In genomic region chr19:36136975-36137686, GRCh38 we compare ENCODE assay signal across 8 cellular contexts. TPM values are rescaled to one million over a fixed set of nuclear protein-coding genes. Genes with fewer than 3 reads are reported as not detected.
A peak's percentile ranks its signal among the peaks of the same experiment; 100 is the strongest.
DNase-seq lines count a peak whose midpoint lies in the region; ATAC-seq and TF ChIP-seq lines count a peak whose summit lies in the region.

No MANE protein-coding gene starts in this region.

- H3K27ac Mint-ChIP-seq in CD4-positive, CD25-positive, alpha-beta regulatory T cell, result peak overlapping the region in 2 of 3 donors; percentile 8 to 70
- no peak overlapping the region for H3K27ac Mint-ChIP-seq in activated naive CD4-positive, alpha-beta T cell treated with anti-CD3 and anti-CD28 coated beads for 36 hours
- no peak overlapping the region for H3K27ac Mint-ChIP-seq in activated T-cell treated with anti-CD3 and anti-CD28 coated beads, Interleukin-2, amount 50 U/mL, for 24 hours

- ATAC-seq in CD4-positive, CD25-positive, alpha-beta regulatory T cell (ENCODE audit: low read depth in 2 of 2), result no peak
- ATAC-seq in left lung (peak; percentile 59), aorta (ENCODE audit: low FRiP score) (peak; percentile 47)

- 0 out of 2 replicates have a peak, but pooled peaks cover 3% of the 10 kb centered on the region for H4K20me1 ChIP-seq in Karpas-422 (ENCODE audit: insufficient read depth, low read depth, low read length)

- WGBS in aorta, 2 donors, result 41 to 43% methylated on average over 12 of the region's 12 CpGs

- no peak overlapping the region for H2AFZ ChIP-seq in Karpas-422 (ENCODE audit: low read length)

- peaks cover 14% of the 10 kb centered on the region for H3K79me2 ChIP-seq in Karpas-422 (ENCODE audit: low read length)

- H3K36me3 ChIP-seq in CD4-positive, CD25-positive, alpha-beta regulatory T cell (ENCODE audit: control insufficient read depth, insufficient read depth, low read length), result no peaks in the 10 kb centered on the region
- H3K36me3 ChIP-seq in Karpas-422 (ENCODE audit: insufficient read depth, low read length) (no peaks in the 10 kb centered on the region), left lung (peaks cover 0 to 6% of the 10 kb centered on the region in 2 donors), aorta (ENCODE audit: control insufficient read depth in 1 of 2, insufficient read depth in 2 of 2, low read length in 1 of 2) (no peaks in the 10 kb centered on the region)

- peaks cover 6% of the 10 kb centered on the region for H3K36me3 Mint-ChIP-seq in CD4-positive, CD25-positive, alpha-beta regulatory T cell
- H3K36me3 Mint-ChIP-seq in activated naive CD4-positive, alpha-beta T cell treated with anti-CD3 and anti-CD28 coated beads for 36 hours (ENCODE audit: low read depth), result peaks cover 9% of the 10 kb centered on the region
- H3K36me3 Mint-ChIP-seq in activated T-cell treated with anti-CD3 and anti-CD28 coated beads, Interleukin-2, amount 50 U/mL, for 24 hours (ENCODE audit: low read depth), result peaks cover 21% of the 10 kb centered on the region

- H3K4me3 ChIP-seq in CD4-positive, CD25-positive, alpha-beta regulatory T cell (ENCODE audit: low read depth, low read length), result no peak overlapping the region
- H3K4me3 ChIP-seq in Karpas-422 (ENCODE audit: low read length) (no peak overlapping the region), left lung (no peak overlapping the region), aorta (ENCODE audit: low read length in 2 of 2) (no peak overlapping the region)

- H3K27me3 ChIP-seq in CD4-positive, CD25-positive, alpha-beta regulatory T cell (ENCODE audit: control insufficient read depth, insufficient read depth, low read length), result no peaks in the 10 kb centered on the region
- H3K27me3 ChIP-seq in Karpas-422 (ENCODE audit: low read length) (no peaks in the 10 kb centered on the region), left lung (no peaks in the 10 kb centered on the region), aorta (ENCODE audit: control insufficient read depth in 1 of 2, insufficient read depth in 2 of 2, low read length in 1 of 2) (no peaks in the 10 kb centered on the region)

- H3K9me3 ChIP-seq in CD4-positive, CD25-positive, alpha-beta regulatory T cell (ENCODE audit: control insufficient read depth in 2 of 2, low read length in 2 of 2), result no peaks in the 10 kb centered on the region
- H3K9me3 ChIP-seq in Karpas-422 (ENCODE audit: low read length) (no peaks in the 10 kb centered on the region), left lung (no peaks in the 10 kb centered on the region), aorta (ENCODE audit: control insufficient read depth, low read length) (no peaks in the 10 kb centered on the region)

- H3K9me3 Mint-ChIP-seq in CD4-positive, CD25-positive, alpha-beta regulatory T cell, result peaks cover 0 to 4% (median 0%) of the 10 kb centered on the region in 7 donors
- H3K9me3 Mint-ChIP-seq in activated naive CD4-positive, alpha-beta T cell treated with anti-CD3 and anti-CD28 coated beads for 36 hours, result no peaks in the 10 kb centered on the region
- no peaks in the 10 kb centered on the region for H3K9me3 Mint-ChIP-seq in activated T-cell treated with anti-CD3 and anti-CD28 coated beads, Interleukin-2, amount 50 U/mL, for 24 hours

- H3K27ac ChIP-seq in CD4-positive, CD25-positive, alpha-beta regulatory T cell (ENCODE audit: insufficient read depth, low read length, poor library complexity, severe bottlenecking), result no peak overlapping the region
- H3K27ac ChIP-seq in Karpas-422 (ENCODE audit: low read length) (no peak overlapping the region), left lung (peak overlapping the region; percentile 28 to 74), aorta (ENCODE audit: low read depth in 1 of 2, low read length in 2 of 2) (peak overlapping the region in 1 of 2 donors; percentile 95)

- TF ChIP-seq CTCF in left lung (IDR thresholded peaks at IDR 0.05), result no peak

- peak in 1 of 3 donors; percentile 5 for DNase-seq in CD4-positive, CD25-positive, alpha-beta regulatory T cell
- DNase-seq in Karpas-422 (peak; percentile 37), amniotic epithelial cell (ENCODE audit: low read depth) (peak; percentile 61), left lung (peak; percentile 82 to 83), aorta (peak; percentile 81 to 83), amniotic stem cell (lab: John Stamatoyannopoulos, UW) (no peak)
- DNase-seq in activated naive CD4-positive, alpha-beta T cell treated with anti-CD3 and anti-CD28 coated beads for 36 hours, result no peak
- no peak for DNase-seq in activated T-cell treated with anti-CD3 and anti-CD28 coated beads, Interleukin-2, amount 50 U/mL, for 24 hours

- H3K27me3 Mint-ChIP-seq in CD4-positive, CD25-positive, alpha-beta regulatory T cell, result no peaks in the 10 kb centered on the region
- no peaks in the 10 kb centered on the region for H3K27me3 Mint-ChIP-seq in activated naive CD4-positive, alpha-beta T cell treated with anti-CD3 and anti-CD28 coated beads for 36 hours (ENCODE audit: low read depth)
- no peaks in the 10 kb centered on the region for H3K27me3 Mint-ChIP-seq in activated T-cell treated with anti-CD3 and anti-CD28 coated beads, Interleukin-2, amount 50 U/mL, for 24 hours

- no peak overlapping the region for H3K4me2 ChIP-seq in Karpas-422 (ENCODE audit: low read depth, low read length, poor library complexity, severe bottlenecking)

- H3K4me1 Mint-ChIP-seq in CD4-positive, CD25-positive, alpha-beta regulatory T cell, result peaks cover 8 to 24% (median 18%) of the 10 kb centered on the region in 4 donors
- H3K4me1 Mint-ChIP-seq in activated naive CD4-positive, alpha-beta T cell treated with anti-CD3 and anti-CD28 coated beads for 36 hours (ENCODE audit: low read depth), result peaks cover 29% of the 10 kb centered on the region
- H3K4me1 Mint-ChIP-seq in activated T-cell treated with anti-CD3 and anti-CD28 coated beads, Interleukin-2, amount 50 U/mL, for 24 hours (ENCODE audit: low read depth), result peaks cover 30% of the 10 kb centered on the region

- CTCF ChIA-PET in activated naive CD4-positive, alpha-beta T cell treated with anti-CD3 and anti-CD28 coated beads for 36 hours (lab: Charles Lee), result interaction anchor here (2.7 kb wide), 1 partner anchor 10 kb away, joined by 13 read pairs; no protein-coding TSS in a partner anchor

- H3K4me1 ChIP-seq in CD4-positive, CD25-positive, alpha-beta regulatory T cell (ENCODE audit: control insufficient read depth, insufficient read depth, low read length, poor library complexity, severe bottlenecking), result peaks cover 22% of the 10 kb centered on the region
- H3K4me1 ChIP-seq in Karpas-422 (ENCODE audit: low read length) (peaks cover 14% of the 10 kb centered on the region), left lung (peaks cover 5 to 48% of the 10 kb centered on the region in 2 donors), aorta (ENCODE audit: control insufficient read depth in 1 of 2, insufficient read depth in 2 of 2, low read length in 2 of 2) (no peaks in the 10 kb centered on the region)

- intact Hi-C loops in left lung (cut with DNase I) (no loop called here), aorta (cut with DNase I) (no loop called here)
- intact Hi-C loops in activated naive CD4-positive, alpha-beta T cell treated with anti-CD3 and anti-CD28 coated beads for 36 hours (cut with micrococcal nuclease), result no loop called here

- H3K4me3 Mint-ChIP-seq in CD4-positive, CD25-positive, alpha-beta regulatory T cell, result peak overlapping the region in 3 of 4 donors; percentile 33 to 82 (median 70)
- H3K4me3 Mint-ChIP-seq in activated naive CD4-positive, alpha-beta T cell treated with anti-CD3 and anti-CD28 coated beads for 36 hours, result no peak overlapping the region
- no peak overlapping the region for H3K4me3 Mint-ChIP-seq in activated T-cell treated with anti-CD3 and anti-CD28 coated beads, Interleukin-2, amount 50 U/mL, for 24 hours

- no peaks in the 10 kb centered on the region for H3K9me2 ChIP-seq in Karpas-422 (replicated peaks; ENCODE audit: insufficient read depth, low read length)

- no peak overlapping the region for H3K9ac ChIP-seq in Karpas-422 (ENCODE audit: low read length)

RNA-seq across cellular contexts. Expression of gene CAPNS1, which starts 2.7 kb away (rescaled TPM):
- 262 TPM for total RNA-seq in CD4-positive, CD25-positive, alpha-beta regulatory T cell
- polyA plus RNA-seq in CD4-positive, CD25-positive, alpha-beta regulatory T cell, result 100 to 1,000 TPM; 105 to 185 (median 140) TPM
- total RNA-seq in Karpas-422 (2014; rRNA removed; shearing (Covaris generic); ENCODE audit: low replicate concordance), result 121 and 180 TPM in 2 replicates
- total RNA-seq in left lung, result 100 to 1,000 TPM; 688 to 720 TPM
- 100 to 1,000 TPM; 521 to 538 TPM for total RNA-seq in aorta
- polyA plus RNA-seq in aorta, result 100 to 1,000 TPM; 488 to 543 TPM
- 100 to 1,000 TPM; 301 to 307 TPM for total RNA-seq in activated naive CD4-positive, alpha-beta T cell treated with anti-CD3 and anti-CD28 coated beads for 36 hours

RNA-seq across cellular contexts. Expression of gene COX7A1, which starts 15.1 kb away (rescaled TPM):
- not detected for total RNA-seq in CD4-positive, CD25-positive, alpha-beta regulatory T cell
- not detected for polyA plus RNA-seq in CD4-positive, CD25-positive, alpha-beta regulatory T cell
- not detected in 2 replicates for total RNA-seq in Karpas-422 (2014; rRNA removed; shearing (Covaris generic); ENCODE audit: low replicate concordance)
- total RNA-seq in left lung (10 to 100 TPM; 47.1 to 64.9 TPM), aorta (100 to 1,000 TPM; 127 to 172 TPM)
- 100 to 1,000 TPM; 191 to 244 TPM for polyA plus RNA-seq in aorta
- total RNA-seq in activated naive CD4-positive, alpha-beta T cell treated with anti-CD3 and anti-CD28 coated beads for 36 hours, result not detected

RNA-seq across cellular contexts. Expression of gene TBCB, which starts 21.9 kb away (rescaled TPM):
- total RNA-seq in CD4-positive, CD25-positive, alpha-beta regulatory T cell, result 129 TPM
- polyA plus RNA-seq in CD4-positive, CD25-positive, alpha-beta regulatory T cell, result 100 to 1,000 TPM; 235 to 346 (median 289) TPM
- total RNA-seq in Karpas-422 (2014; rRNA removed; shearing (Covaris generic); ENCODE audit: low replicate concordance), result 200 and 242 TPM in 2 replicates
- 100 to 1,000 TPM; 116 to 130 TPM for total RNA-seq in left lung
- total RNA-seq in aorta, result 100 to 1,000 TPM; 121 to 123 TPM
- 100 to 1,000 TPM; 131 to 220 TPM for polyA plus RNA-seq in aorta
- 100 to 1,000 TPM; 104 to 105 TPM for total RNA-seq in activated naive CD4-positive, alpha-beta T cell treated with anti-CD3 and anti-CD28 coated beads for 36 hours

RNA-seq across cellular contexts. Expression of gene POLR2I, which starts 22.5 kb away (rescaled TPM):
- total RNA-seq in CD4-positive, CD25-positive, alpha-beta regulatory T cell, result 29.4 TPM
- polyA plus RNA-seq in CD4-positive, CD25-positive, alpha-beta regulatory T cell, result 100 to 1,000 TPM; 128 to 185 (median 160) TPM
- total RNA-seq in Karpas-422 (2014; rRNA removed; shearing (Covaris generic); ENCODE audit: low replicate concordance), result 175 and 322 TPM in 2 replicates
- 10 to 100 TPM; 43.7 to 51.7 TPM for total RNA-seq in left lung
- total RNA-seq in aorta, result 10 to 100 TPM; 33.7 to 48.1 TPM
- 10 to 100 TPM; 56.7 to 96.0 TPM for polyA plus RNA-seq in aorta
- total RNA-seq in activated naive CD4-positive, alpha-beta T cell treated with anti-CD3 and anti-CD28 coated beads for 36 hours, result 10 to 100 TPM; 86.8 to 87.4 TPM

RNA-seq across cellular contexts. Expression of gene OVOL3, which starts 26.2 kb away (rescaled TPM):
- total RNA-seq in CD4-positive, CD25-positive, alpha-beta regulatory T cell, result not detected
- polyA plus RNA-seq in CD4-positive, CD25-positive, alpha-beta regulatory T cell, result not detected
- total RNA-seq in Karpas-422 (2014; rRNA removed; shearing (Covaris generic); ENCODE audit: low replicate concordance), result 1.6 and 3.1 TPM in 2 replicates
- total RNA-seq in left lung (not detected), aorta (not detected)
- polyA plus RNA-seq in aorta, result not detected
- not detected for total RNA-seq in activated naive CD4-positive, alpha-beta T cell treated with anti-CD3 and anti-CD28 coated beads for 36 hours

Comparison
In these comparisons a context has a peak if more than half of its experiments do, and no peak if none do; other contexts are left out.
1. ATAC-seq: peak in left lung (single experiment) and aorta (single experiment); none in CD4-positive, CD25-positive, alpha-beta regulatory T cell (0 of 2).
2. DNase-seq: peak in Karpas-422 (single experiment), amniotic epithelial cell (single experiment), left lung (2 of 2) and aorta (2 of 2); none in activated naive CD4-positive, alpha-beta T cell treated with anti-CD3 and anti-CD28 coated beads for 36 hours (single experiment), activated T-cell treated with anti-CD3 and anti-CD28 coated beads, Interleukin-2, amount 50 U/mL, for 24 hours (single experiment) and amniotic stem cell (single experiment).
3. H3K27ac ChIP-seq: peak in left lung (2 of 2); none in CD4-positive, CD25-positive, alpha-beta regulatory T cell (single experiment) and Karpas-422 (single experiment).
4. H3K27ac Mint-ChIP-seq: peak in CD4-positive, CD25-positive, alpha-beta regulatory T cell (2 of 3); none in activated naive CD4-positive, alpha-beta T cell treated with anti-CD3 and anti-CD28 coated beads for 36 hours (single experiment) and activated T-cell treated with anti-CD3 and anti-CD28 coated beads, Interleukin-2, amount 50 U/mL, for 24 hours (single experiment).
5. H3K4me3 Mint-ChIP-seq: peak in CD4-positive, CD25-positive, alpha-beta regulatory T cell (3 of 4); none in activated naive CD4-positive, alpha-beta T cell treated with anti-CD3 and anti-CD28 coated beads for 36 hours (single experiment) and activated T-cell treated with anti-CD3 and anti-CD28 coated beads, Interleukin-2, amount 50 U/mL, for 24 hours (single experiment).
6. RNA of gene COX7A1, which starts 15.1 kb away (total RNA-seq): 127 to 172 TPM in aorta and 47.1 to 64.9 TPM in left lung; not detected in CD4-positive, CD25-positive, alpha-beta regulatory T cell (single experiment), not detected in Karpas-422 and not detected in activated naive CD4-positive, alpha-beta T cell treated with anti-CD3 and anti-CD28 coated beads for 36 hours; every median in the first group is over 10 times any median in the second.